Comparison of ENCODE assay signal across 8 cellular contexts in the genomic region with DNA sequence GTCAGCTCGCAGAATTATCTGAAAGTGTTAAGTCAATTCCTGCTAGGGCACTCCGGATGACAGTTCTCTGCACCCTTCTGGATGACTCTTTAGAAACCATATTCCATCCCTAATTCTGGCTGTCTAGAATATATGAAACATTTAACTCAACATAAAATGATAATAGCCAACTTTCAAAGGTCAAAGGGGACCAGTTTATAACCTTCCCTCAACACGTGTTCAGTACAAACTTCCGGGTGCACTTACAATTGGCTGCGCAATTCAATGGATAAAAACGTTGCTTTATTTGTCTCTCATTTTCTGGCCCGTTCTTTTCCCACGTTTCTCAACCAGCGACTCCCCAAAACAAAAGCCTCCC. TPM values are rescaled to one million over a fixed set of nuclear protein-coding genes. Genes with fewer than 3 reads are reported as not detected.
DNase-seq lines count a peak whose midpoint lies in the region; ATAC-seq and TF ChIP-seq lines count a peak whose summit lies in the region.

No MANE protein-coding gene starts in this region.

- H3K4me2 ChIP-seq in fibroblast of lung (ENCODE audit: extremely low read depth, insufficient read depth, low read length): peak overlapping the region; percentile 87

- H3K4me3 ChIP-seq in left ventricle myocardium inferior (peak overlapping the region; percentile 80), SK-N-MC (peak overlapping the region; percentile 90), fibroblast of lung (replicated peaks in 1 of 4; ENCODE audit: control extremely low read depth in 1 of 4, insufficient read depth in 1 of 4, low read depth in 3 of 4, low read length in 4 of 4) (peak overlapping the region; percentile 74 to 95 (median 92)), prostate gland (peak overlapping the region; percentile 81 to 88)

- no peak for DNase-seq in left ventricle myocardium inferior
- DNase-seq in left ventricle myocardium superior: no peak
- DNase-seq in SK-N-MC (ENCODE audit: low read depth, low spot score): no peak
- DNase-seq in fibroblast of lung (ENCODE audit: low read depth in 2 of 2): no peak
- no peak for DNase-seq in prostate gland (ENCODE audit: low spot score)
- no peak for DNase-seq in cortex of kidney (lab: John Stamatoyannopoulos, UW)

- WGBS in prostate gland: 2% methylated on average over 9 of the region's 9 CpGs

- H3K9me3 ChIP-seq in left ventricle myocardium inferior (replicated peaks): no peaks in the 10 kb centered on the region
- no peaks in the 10 kb centered on the region for H3K9me3 ChIP-seq in SK-N-MC (ENCODE audit: low read depth, low read length)
- no peaks in the 10 kb centered on the region for H3K9me3 ChIP-seq in fibroblast of lung (ENCODE audit: control insufficient read depth, insufficient read depth, low read depth, low read length)
- no peaks in the 10 kb centered on the region for H3K9me3 ChIP-seq in prostate gland

- intact Hi-C loops in left ventricle myocardium inferior (cut with micrococcal nuclease) (no loop called here), left ventricle myocardium superior (cut with micrococcal nuclease) (no loop called here), prostate gland (cut with DNase I) (loop anchor here (5.0 kb wide), 1 partner anchor 84 kb away; no protein-coding TSS in a partner anchor)

- H3K27ac ChIP-seq in left ventricle myocardium inferior (replicated peaks) (peak overlapping the region; percentile 97), SK-N-MC (peak overlapping the region; percentile 88), fibroblast of lung (ENCODE audit: insufficient read depth, low read length) (peak overlapping the region; percentile 99), prostate gland (peak overlapping the region; percentile 94 to 97)

- H3K4me1 ChIP-seq in left ventricle myocardium inferior (peaks cover 53% of the 10 kb centered on the region), fibroblast of lung (ENCODE audit: control insufficient read depth, extremely low read depth, insufficient read depth, low read length) (peaks cover 2% of the 10 kb centered on the region), prostate gland (replicated peaks) (peaks cover 7% of the 10 kb centered on the region)

- no peak for TF ChIP-seq POLR2A in prostate gland (IDR thresholded peaks at IDR 0.05)

- peaks cover 57% of the 10 kb centered on the region for H3K79me2 ChIP-seq in fibroblast of lung (ENCODE audit: control insufficient read depth, insufficient read depth, low read length)

- no peak for ATAC-seq in left ventricle myocardium superior
- no peak for ATAC-seq in GM21381 (IDR thresholded peaks at IDR 0.05; ENCODE audit: unreplicated experiment)
- ATAC-seq in GM18909 (IDR thresholded peaks at IDR 0.05; ENCODE audit: poor library complexity, unreplicated experiment): no peak

- H2AFZ ChIP-seq in fibroblast of lung (ENCODE audit: low read length): no peak overlapping the region

- H4K20me1 ChIP-seq in fibroblast of lung (ENCODE audit: control insufficient read depth, extremely low read depth, insufficient read depth, low read length): no peaks in the 10 kb centered on the region

- TF ChIP-seq CTCF in left ventricle myocardium inferior (IDR thresholded peaks at IDR 0.05; ENCODE audit: borderline replicate concordance): no peak
- no peak for TF ChIP-seq CTCF in fibroblast of lung (conservative IDR thresholded peaks at IDR 0.05 in 1 of 2, IDR thresholded peaks at IDR 0.05 in 1 of 2; ENCODE audit: low read depth in 1 of 2, low read length in 2 of 2)
- TF ChIP-seq CTCF in prostate gland (IDR thresholded peaks at IDR 0.05): no peak

- H3K27me3 ChIP-seq in left ventricle myocardium inferior (ENCODE audit: low read depth): no peaks in the 10 kb centered on the region
- no peaks in the 10 kb centered on the region for H3K27me3 ChIP-seq in fibroblast of lung (ENCODE audit: control insufficient read depth, insufficient read depth, low read length)
- no peaks in the 10 kb centered on the region for H3K27me3 ChIP-seq in prostate gland (replicated peaks; ENCODE audit: insufficient read depth)

- H3K9ac ChIP-seq in SK-N-MC (ENCODE audit: insufficient read length): peak overlapping the region; percentile 95
- H3K9ac ChIP-seq in fibroblast of lung (ENCODE audit: insufficient read depth, low read length): peak overlapping the region; percentile 90

- H3K36me3 ChIP-seq in left ventricle myocardium inferior (no peaks in the 10 kb centered on the region), SK-N-MC (ENCODE audit: insufficient read depth, low read length) (peaks cover 11% of the 10 kb centered on the region; the same call in 1 of the 2 replicates), fibroblast of lung (ENCODE audit: control insufficient read depth, insufficient read depth, low read length) (no peaks in the 10 kb centered on the region), prostate gland (no peaks in the 10 kb centered on the region)

RNA-seq across cellular contexts. Expression of gene SBNO1, which starts 1.3 kb away (rescaled TPM):
- total RNA-seq in left ventricle myocardium inferior (27.1 TPM), left ventricle myocardium superior (29.4 TPM), fibroblast of lung (20.8 and 21.8 TPM in 2 replicates), prostate gland (10 to 100 TPM; 22.6 to 53.3 TPM)
- polyA plus RNA-seq in fibroblast of lung: 15.6 and 16.1 TPM in 2 replicates
- polyA plus RNA-seq in fibroblast of lung (2012): 16.5 and 17.2 TPM in 2 replicates
- 5.4 and 6.9 TPM in 2 replicates for polyA minus RNA-seq in fibroblast of lung (ENCODE audit: low replicate concordance)

RNA-seq across cellular contexts. Expression of gene KMT5A, which starts 20.6 kb away (rescaled TPM):
- 28.5 TPM for total RNA-seq in left ventricle myocardium inferior
- 36.4 TPM for total RNA-seq in left ventricle myocardium superior
- 39.8 and 56.1 TPM in 2 replicates for total RNA-seq in fibroblast of lung
- 42.9 and 52.6 TPM in 2 replicates for polyA plus RNA-seq in fibroblast of lung
- 35.9 and 43.6 TPM in 2 replicates for polyA plus RNA-seq in fibroblast of lung (2012)
- 14.3 and 20.7 TPM in 2 replicates for polyA minus RNA-seq in fibroblast of lung (ENCODE audit: low replicate concordance)
- total RNA-seq in prostate gland: 10 to 100 TPM; 47.3 to 61.9 TPM
